38 cellular contexts compared by ENCODE assay signal in genomic region chr7:11787534-11787933, GRCh38. TPM values are rescaled to one million over a fixed set of nuclear protein-coding genes. Genes with fewer than 3 reads are reported as not detected.
"Had no signal": no experiment of that assay in that cellular context is flagged by ENCODE, and none has a peak within 500 bp of the region (broad histone marks: within the 10 kb centered on the region; RNA-seq: fewer than 3 reads in every experiment).

No MANE protein-coding gene starts in this region.

- H3K36me3 ChIP-seq: ascending aorta, cardiac muscle cell had no signal

- H3K9me3 Mint-ChIP-seq: activated B cell treated with CpG ODN at 0.5 μM for 24 hours; activated CD4-positive, alpha-beta memory T cell treated with anti-CD3 and anti-CD28 coated beads for 36 hours; activated CD4-positive, alpha-beta T cell treated with anti-CD3 and anti-CD28 coated beads, Interleukin-2, amount 10 ng/mL, durations not matched to agents 24 days and 14 days; activated naive CD4-positive, alpha-beta T cell treated with anti-CD3 and anti-CD28 coated beads, Interleukin-2, amount 10 ng/mL, durations not matched to agents 7 days and 5 days; activated naive CD4-positive, alpha-beta T cell treated with anti-CD3 and anti-CD28 coated beads, Interleukin-2, amount 50 U/mL, for 24 hours; activated naive CD8-positive, alpha-beta T cell treated with anti-CD3 and anti-CD28 coated beads, Interleukin-2, amount 10 ng/mL, durations not matched to agents 7 days and 5 days; activated naive CD8-positive, alpha-beta T cell treated with anti-CD3 and anti-CD28 coated beads, Interleukin-2, amount 50 U/mL, for 24 hours; activated T-cell treated with anti-CD3 and anti-CD28 coated beads, Interleukin-2, amount 50 U/mL, for 24 hours; activated T-helper 2 cell treated with anti-CD3 and anti-CD28 coated beads, Interferon-gamma antibody, Interleukin-2, Interleukin-4, amounts not matched to agents 10 μg/mL and 5 μg/mL and 100 μg/mL, durations not matched to agents 14 hours and 24 hours and 36 hours; brain; T-helper 1 cell treated with Interleukin-12 subunit alpha and Interleukin-12 subunit beta and Interleukin-4 antibody, amounts not matched to agents 30 μg/mL and 1 μg/mL, for 36 hours; T-helper 2 cell treated with Interferon-gamma antibody and Interleukin-4, amounts not matched to agents 5 μg/mL and 100 μg/mL, for 36 hours had no signal

- H3K27me3 ChIP-seq: ascending aorta, cardiac muscle cell had no signal

- H3K4me3 Mint-ChIP-seq: activated B cell treated with CpG ODN at 0.5 μM for 24 hours; activated CD4-positive, alpha-beta memory T cell treated with anti-CD3 and anti-CD28 coated beads for 36 hours; activated CD4-positive, alpha-beta T cell treated with anti-CD3 and anti-CD28 coated beads, Interleukin-2, amount 10 ng/mL, durations not matched to agents 24 days and 14 days; activated CD8-positive, alpha-beta memory T cell treated with anti-CD3 and anti-CD28 coated beads, Interleukin-2, amount 10 ng/mL, durations not matched to agents 7 days and 5 days; activated CD8-positive, alpha-beta T cell treated with anti-CD3 and anti-CD28 coated beads, Interleukin-2, amount 10 ng/mL, durations not matched to agents 7 days and 5 days; activated naive CD4-positive, alpha-beta T cell treated with anti-CD3 and anti-CD28 coated beads, Interleukin-2, amount 10 ng/mL, durations not matched to agents 7 days and 5 days; activated naive CD4-positive, alpha-beta T cell treated with anti-CD3 and anti-CD28 coated beads, Interleukin-2, amount 50 U/mL, for 24 hours; activated naive CD8-positive, alpha-beta T cell; activated naive CD8-positive, alpha-beta T cell treated with anti-CD3 and anti-CD28 coated beads, Interleukin-2, amount 10 ng/mL, durations not matched to agents 7 days and 5 days; activated naive CD8-positive, alpha-beta T cell treated with anti-CD3 and anti-CD28 coated beads, Interleukin-2, amount 50 U/mL, for 24 hours; activated T-cell treated with anti-CD3 and anti-CD28 coated beads, Interleukin-2, amount 50 U/mL, for 24 hours; brain; central memory CD8-positive, alpha-beta T cell; T-helper 1 cell treated with Interleukin-12 subunit alpha and Interleukin-12 subunit beta and Interleukin-4 antibody, amounts not matched to agents 30 μg/mL and 1 μg/mL, for 36 hours; T-helper 2 cell treated with Interferon-gamma antibody and Interleukin-4, amounts not matched to agents 5 μg/mL and 100 μg/mL, for 36 hours had no signal

- H3K36me3 Mint-ChIP-seq: activated CD4-positive, alpha-beta memory T cell treated with anti-CD3 and anti-CD28 coated beads for 36 hours; activated CD8-positive, alpha-beta memory T cell treated with anti-CD3 and anti-CD28 coated beads, Interleukin-2, amount 10 ng/mL, durations not matched to agents 7 days and 5 days; activated naive CD4-positive, alpha-beta T cell treated with anti-CD3 and anti-CD28 coated beads, Interleukin-2, amount 10 ng/mL, durations not matched to agents 7 days and 5 days; activated naive CD4-positive, alpha-beta T cell treated with anti-CD3 and anti-CD28 coated beads, Interleukin-2, amount 50 U/mL, for 24 hours; activated naive CD8-positive, alpha-beta T cell; activated naive CD8-positive, alpha-beta T cell treated with anti-CD3 and anti-CD28 coated beads, Interleukin-2, amount 10 ng/mL, durations not matched to agents 7 days and 5 days; brain had no signal

- H3K27me3 Mint-ChIP-seq: activated B cell treated with CpG ODN at 0.5 μM for 24 hours; activated CD4-positive, alpha-beta memory T cell treated with anti-CD3 and anti-CD28 coated beads for 36 hours; activated CD4-positive, alpha-beta T cell treated with anti-CD3 and anti-CD28 coated beads, Interleukin-2, amount 10 ng/mL, durations not matched to agents 24 days and 14 days; activated CD8-positive, alpha-beta memory T cell treated with anti-CD3 and anti-CD28 coated beads, Interleukin-2, amount 10 ng/mL, durations not matched to agents 7 days and 5 days; activated naive CD4-positive, alpha-beta T cell treated with anti-CD3 and anti-CD28 coated beads, Interleukin-2, amount 10 ng/mL, durations not matched to agents 7 days and 5 days; activated naive CD4-positive, alpha-beta T cell treated with anti-CD3 and anti-CD28 coated beads, Interleukin-2, amount 50 U/mL, for 24 hours; activated naive CD8-positive, alpha-beta T cell; activated naive CD8-positive, alpha-beta T cell treated with anti-CD3 and anti-CD28 coated beads, Interleukin-2, amount 10 ng/mL, durations not matched to agents 7 days and 5 days; activated naive CD8-positive, alpha-beta T cell treated with anti-CD3 and anti-CD28 coated beads, Interleukin-2, amount 50 U/mL, for 24 hours; activated T-cell treated with anti-CD3 and anti-CD28 coated beads, Interleukin-2, amount 50 U/mL, for 24 hours; brain; central memory CD8-positive, alpha-beta T cell had no signal

- H3K4me3 ChIP-seq: ascending aorta, cardiac muscle cell had no signal

- H3K27ac ChIP-seq: ascending aorta, cardiac muscle cell, VCaP had no signal

- H3K4me1 ChIP-seq: ascending aorta had no signal

- DNase-seq: activated B cell treated with CpG ODN at 0.5 μM for 24 hours; activated CD4-positive, alpha-beta memory T cell treated with anti-CD3 and anti-CD28 coated beads for 36 hours; activated CD4-positive, alpha-beta T cell treated with anti-CD3 and anti-CD28 coated beads for 4 hours; activated CD4-positive, alpha-beta T cell treated with anti-CD3 and anti-CD28 coated beads, Interleukin-2, amount 10 ng/mL, durations not matched to agents 24 days and 14 days; activated CD4-positive, alpha-beta T cell treated with anti-CD3 and anti-CD28 coated beads, Interleukin-2, amount 50 U/mL, for 1 hour; activated CD4-positive, alpha-beta T cell treated with anti-CD3 and anti-CD28 coated beads, Interleukin-2, amount 50 U/mL, for 4 hours; activated CD4-positive, CD25-positive, alpha-beta regulatory T cell treated with anti-CD3 and anti-CD28 coated beads, Interleukin-2, amount 50 U/mL, for 72 hours; activated CD8-positive, alpha-beta memory T cell treated with anti-CD3 and anti-CD28 coated beads for 24 hours; activated CD8-positive, alpha-beta memory T cell treated with anti-CD3 and anti-CD28 coated beads, Interleukin-2, amount 10 ng/mL, durations not matched to agents 7 days and 5 days; activated CD8-positive, alpha-beta memory T cell treated with anti-CD3 and anti-CD28 coated beads, Interleukin-2, amount 50 U/mL, for 48 hours; activated CD8-positive, alpha-beta T cell treated with anti-CD3 and anti-CD28 coated beads, Interleukin-2, amount 10 ng/mL, durations not matched to agents 7 days and 5 days; activated effector memory CD4-positive, alpha-beta T cell treated with Interleukin-2 at 50 U/mL for 16 hours; activated gamma-delta T cell; activated naive CD4-positive, alpha-beta T cell treated with anti-CD3 and anti-CD28 coated beads, Interleukin-2, amount 10 ng/mL, durations not matched to agents 7 days and 5 days; activated naive CD4-positive, alpha-beta T cell treated with Interleukin-2 at 50 U/mL for 16 hours; activated naive CD8-positive, alpha-beta T cell treated with anti-CD3 and anti-CD28 coated beads, Interleukin-2, amount 10 ng/mL, durations not matched to agents 7 days and 5 days; activated naive CD8-positive, alpha-beta T cell treated with anti-CD3 and anti-CD28 coated beads, Interleukin-2, amount 50 U/mL, for 24 hours; activated T-cell treated with anti-CD3 and anti-CD28 coated beads, Interleukin-2, amount 50 U/mL, for 24 hours; activated T-cell treated with anti-CD3 and anti-CD28 coated beads, Interleukin-2, amount 50 U/mL, for 48 hours; amygdala; anterior cingulate cortex; caudate nucleus; cerebellar nuclear complex; T-helper 1 cell; T-helper 2 cell; T-helper 9 cell had no signal

- ATAC-seq: activated CD8-positive, alpha-beta memory T cell treated with anti-CD3 and anti-CD28 coated beads, Interleukin-2, amount 10 ng/mL, durations not matched to agents 7 days and 5 days; activated CD8-positive, alpha-beta T cell treated with anti-CD3 and anti-CD28 coated beads, Interleukin-2, amount 10 ng/mL, durations not matched to agents 7 days and 5 days; activated naive CD8-positive, alpha-beta T cell treated with anti-CD3 and anti-CD28 coated beads, Interleukin-2, amount 50 U/mL, for 24 hours had no signal

- H3K4me1 Mint-ChIP-seq: activated B cell treated with CpG ODN at 0.5 μM for 24 hours; activated CD4-positive, alpha-beta T cell treated with anti-CD3 and anti-CD28 coated beads, Interleukin-2, amount 10 ng/mL, durations not matched to agents 24 days and 14 days; activated CD8-positive, alpha-beta memory T cell treated with anti-CD3 and anti-CD28 coated beads, Interleukin-2, amount 10 ng/mL, durations not matched to agents 7 days and 5 days; activated naive CD4-positive, alpha-beta T cell treated with anti-CD3 and anti-CD28 coated beads, Interleukin-2, amount 10 ng/mL, durations not matched to agents 7 days and 5 days; activated naive CD4-positive, alpha-beta T cell treated with anti-CD3 and anti-CD28 coated beads, Interleukin-2, amount 50 U/mL, for 24 hours; activated naive CD8-positive, alpha-beta T cell treated with anti-CD3 and anti-CD28 coated beads, Interleukin-2, amount 10 ng/mL, durations not matched to agents 7 days and 5 days; activated naive CD8-positive, alpha-beta T cell treated with anti-CD3 and anti-CD28 coated beads, Interleukin-2, amount 50 U/mL, for 24 hours; central memory CD8-positive, alpha-beta T cell had no signal

- FAIRE-seq: bronchial epithelial cell, TTC549 had no signal

- H3K9me3 ChIP-seq: ascending aorta had no signal

- H3K27ac Mint-ChIP-seq: activated B cell treated with CpG ODN at 0.5 μM for 24 hours; activated CD4-positive, alpha-beta memory T cell treated with anti-CD3 and anti-CD28 coated beads for 36 hours; activated CD4-positive, alpha-beta T cell treated with anti-CD3 and anti-CD28 coated beads, Interleukin-2, amount 10 ng/mL, durations not matched to agents 24 days and 14 days; activated CD8-positive, alpha-beta memory T cell treated with anti-CD3 and anti-CD28 coated beads, Interleukin-2, amount 10 ng/mL, durations not matched to agents 7 days and 5 days; activated CD8-positive, alpha-beta T cell treated with anti-CD3 and anti-CD28 coated beads, Interleukin-2, amount 10 ng/mL, durations not matched to agents 7 days and 5 days; activated naive CD4-positive, alpha-beta T cell treated with anti-CD3 and anti-CD28 coated beads, Interleukin-2, amount 10 ng/mL, durations not matched to agents 7 days and 5 days; activated naive CD4-positive, alpha-beta T cell treated with anti-CD3 and anti-CD28 coated beads, Interleukin-2, amount 50 U/mL, for 24 hours; activated naive CD8-positive, alpha-beta T cell; activated naive CD8-positive, alpha-beta T cell treated with anti-CD3 and anti-CD28 coated beads, Interleukin-2, amount 10 ng/mL, durations not matched to agents 7 days and 5 days; activated naive CD8-positive, alpha-beta T cell treated with anti-CD3 and anti-CD28 coated beads, Interleukin-2, amount 50 U/mL, for 24 hours; activated T-cell treated with anti-CD3 and anti-CD28 coated beads, Interleukin-2, amount 50 U/mL, for 24 hours; activated T-helper 2 cell treated with anti-CD3 and anti-CD28 coated beads, Interferon-gamma antibody, Interleukin-2, Interleukin-4, amounts not matched to agents 10 μg/mL and 5 μg/mL and 100 μg/mL, durations not matched to agents 14 hours and 24 hours and 36 hours; brain; T-helper 1 cell treated with Interleukin-12 subunit alpha and Interleukin-12 subunit beta and Interleukin-4 antibody, amounts not matched to agents 30 μg/mL and 1 μg/mL, for 36 hours; T-helper 2 cell treated with Interferon-gamma antibody and Interleukin-4, amounts not matched to agents 5 μg/mL and 100 μg/mL, for 36 hours had no signal

RNA-seq across cellular contexts. Expression of gene THSD7A, which starts 44.5 kb away (rescaled TPM):
- total RNA-seq: activated B cell treated with CpG ODN at 0.5 μM for 24 hours; activated CD4-positive, alpha-beta memory T cell treated with anti-CD3 and anti-CD28 coated beads for 36 hours; activated CD4-positive, alpha-beta T cell treated with anti-CD3 and anti-CD28 coated beads, Interleukin-2, amount 10 ng/mL, durations not matched to agents 24 days and 14 days; activated CD8-positive, alpha-beta memory T cell treated with anti-CD3 and anti-CD28 coated beads, Interleukin-2, amount 10 ng/mL, durations not matched to agents 7 days and 5 days; activated CD8-positive, alpha-beta T cell treated with anti-CD3 and anti-CD28 coated beads, Interleukin-2, amount 10 ng/mL, durations not matched to agents 7 days and 5 days; activated naive CD8-positive, alpha-beta T cell treated with anti-CD3 and anti-CD28 coated beads, Interleukin-2, amount 10 ng/mL, durations not matched to agents 7 days and 5 days; activated T-helper 2 cell treated with anti-CD3 and anti-CD28 coated beads, Interferon-gamma antibody, Interleukin-2, Interleukin-4, amounts not matched to agents 10 μg/mL and 5 μg/mL and 100 μg/mL, durations not matched to agents 14 hours and 24 hours and 36 hours had no signal
